ENCODE assay signal across 21 cellular contexts in the genomic region with DNA sequence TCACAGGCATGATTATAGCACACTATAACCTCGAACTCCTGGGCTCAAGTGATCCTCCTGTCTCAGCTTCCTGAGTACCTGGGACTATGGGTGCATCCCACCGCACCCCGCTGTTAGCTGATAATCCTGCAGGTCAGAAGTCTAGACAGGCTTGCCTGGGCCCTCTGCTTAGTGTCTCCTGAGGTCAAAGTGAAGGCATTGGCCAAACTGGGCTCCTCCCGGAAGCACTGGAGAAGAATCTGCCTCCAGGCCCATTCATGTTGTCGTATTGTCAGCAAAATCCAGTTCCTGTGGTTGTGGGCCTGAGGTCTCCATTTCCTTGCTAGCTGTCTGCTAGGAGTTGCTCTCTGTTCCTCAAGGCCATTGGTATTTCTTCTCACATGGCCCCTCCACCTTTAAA. TPM values are rescaled to one million over a fixed set of nuclear protein-coding genes. Genes with fewer than 3 reads are reported as not detected.
DNase-seq lines count a peak whose midpoint lies in the region; ATAC-seq and TF ChIP-seq lines count a peak whose summit lies in the region.
"Had no signal": no experiment of that assay in that cellular context is flagged by ENCODE, and none has a peak within 500 bp of the region (broad histone marks: within the 10 kb centered on the region; RNA-seq: fewer than 3 reads in every experiment).

No MANE protein-coding gene starts in this region.

- TF ChIP-seq CTCF in natural killer cell (IDR thresholded peaks at IDR 0.05) (no peak), right lobe of liver (IDR thresholded peaks at IDR 0.05) (no peak), CD14-positive monocyte (IDR thresholded peaks at IDR 0.05) (no peak)

- no peak overlapping the region for H4K8ac ChIP-seq in mesenchymal stem cell (ENCODE audit: low read length)

- H3K27ac ChIP-seq in right lobe of liver (no peak overlapping the region), mesenchymal stem cell (ENCODE audit: low read length, poor library complexity, severe bottlenecking) (no peak overlapping the region)
- H3K27ac ChIP-seq: thoracic aorta had no signal

- H3K9me3 ChIP-seq in right lobe of liver: no peaks in the 10 kb centered on the region
- H3K9me3 ChIP-seq in mesenchymal stem cell (ENCODE audit: control insufficient read depth, low read length): no peaks in the 10 kb centered on the region
- H3K9me3 ChIP-seq: thoracic aorta had no signal

- no peak overlapping the region for H3K23ac ChIP-seq in mesenchymal stem cell (ENCODE audit: low read length in 2 of 2)

- H3K4me2 ChIP-seq in mesenchymal stem cell (ENCODE audit: low read length, poor library complexity, severe bottlenecking): no peak overlapping the region

- H3K4me1 ChIP-seq in right lobe of liver (peaks cover 0 to 18% (median 1%) of the 10 kb centered on the region in 4 donors), mesenchymal stem cell (ENCODE audit: control insufficient read depth, insufficient read depth, low read depth, low read length) (peaks cover 9% of the 10 kb centered on the region)

- peaks cover 55 to 64% of the 10 kb centered on the region in 2 donors for H3K4me1 Mint-ChIP-seq in natural killer cell
- H3K4me1 Mint-ChIP-seq in natural killer cell treated with Interleukin-12 subunit alpha and Interleukin-12 subunit beta and Interleukin-15 and Interleukin-18, amount 100 ng/mL, for 72 hours (ENCODE audit: low read depth in 2 of 2): peaks cover 58 to 65% of the 10 kb centered on the region in 2 donors
- peaks cover 13% of the 10 kb centered on the region for H3K4me1 Mint-ChIP-seq in CD14-positive monocyte

- H3K9ac ChIP-seq in mesenchymal stem cell (ENCODE audit: low read length): no peak overlapping the region

- no peak overlapping the region for H2BK12ac ChIP-seq in mesenchymal stem cell (ENCODE audit: low read length in 2 of 2)

- H2BK120ac ChIP-seq in mesenchymal stem cell (ENCODE audit: low read depth, low read length): no peak overlapping the region

- no peak overlapping the region for H2BK5ac ChIP-seq in mesenchymal stem cell (ENCODE audit: low read depth, low read length, poor library complexity, severe bottlenecking)

- H2AFZ ChIP-seq in mesenchymal stem cell (ENCODE audit: low read depth, low read length): no peak overlapping the region

- H3K4ac ChIP-seq in mesenchymal stem cell (ENCODE audit: low read depth in 1 of 2, low read length in 2 of 2): no peak overlapping the region

- H3K4me3 Mint-ChIP-seq in natural killer cell: no peak overlapping the region
- H3K4me3 Mint-ChIP-seq in natural killer cell treated with Interleukin-12 subunit alpha and Interleukin-12 subunit beta and Interleukin-15 and Interleukin-18, amount 100 ng/mL, for 72 hours: no peak overlapping the region
- H3K4me3 Mint-ChIP-seq in CD14-positive monocyte: no peak overlapping the region
- H3K4me3 Mint-ChIP-seq: activated naive CD4-positive, alpha-beta T cell treated with anti-CD3 and anti-CD28 coated beads for 36 hours; activated T-cell treated with anti-CD3 and anti-CD28 coated beads, Interleukin-2, amount 50 U/mL, for 72 hours had no signal

- H3K36me3 ChIP-seq in right lobe of liver (peaks cover 5 to 30% (median 17%) of the 10 kb centered on the region in 4 donors), mesenchymal stem cell (ENCODE audit: control insufficient read depth in 1 of 2, insufficient read depth in 2 of 2, low read depth in 1 of 2, low read length in 2 of 2) (peaks cover 19 to 67% of the 10 kb centered on the region in 2 experiments)

- no peaks in the 10 kb centered on the region for H3K27me3 ChIP-seq in right lobe of liver
- no peaks in the 10 kb centered on the region for H3K27me3 ChIP-seq in mesenchymal stem cell (ENCODE audit: control insufficient read depth in 1 of 2, insufficient read depth in 1 of 2, low read length in 2 of 2)

- no peak overlapping the region for H3K14ac ChIP-seq in mesenchymal stem cell (ENCODE audit: low read length in 2 of 2)

- H3K27ac Mint-ChIP-seq in natural killer cell: peak overlapping the region; percentile 35 to 48
- H3K27ac Mint-ChIP-seq in natural killer cell treated with Interleukin-12 subunit alpha and Interleukin-12 subunit beta and Interleukin-15 and Interleukin-18, amount 100 ng/mL, for 72 hours: no peak overlapping the region
- H3K27ac Mint-ChIP-seq in CD14-positive monocyte: peak overlapping the region in 3 of 7 donors; percentile 52 to 74 (median 60)
- H3K27ac Mint-ChIP-seq: activated naive CD4-positive, alpha-beta T cell treated with anti-CD3 and anti-CD28 coated beads for 36 hours; activated T-cell treated with anti-CD3 and anti-CD28 coated beads, Interleukin-2, amount 50 U/mL, for 72 hours had no signal

- no peak for TF ChIP-seq POLR2A in right lobe of liver (IDR thresholded peaks at IDR 0.05)

- no peak overlapping the region for H3K4me3 ChIP-seq in right lobe of liver
- no peak overlapping the region for H3K4me3 ChIP-seq in mesenchymal stem cell (ENCODE audit: insufficient read depth in 1 of 2, low read depth in 1 of 2, low read length in 2 of 2)
- H3K4me3 ChIP-seq: thoracic aorta had no signal

- no peak for ATAC-seq in natural killer cell
- ATAC-seq in natural killer cell treated with Interleukin-12 subunit alpha and Interleukin-12 subunit beta and Interleukin-15 and Interleukin-18, amount 100 ng/mL, for 72 hours: no peak
- peak; percentile 45 to 72 (median 56) for ATAC-seq in right lobe of liver
- ATAC-seq: activated T-cell treated with anti-CD3 and anti-CD28 coated beads, Interleukin-2, amount 50 U/mL, for 72 hours had no signal

- H3K18ac ChIP-seq in mesenchymal stem cell (ENCODE audit: low read depth in 1 of 2, low read length in 2 of 2): no peak overlapping the region

- DNase-seq in natural killer cell: no peak
- DNase-seq in natural killer cell treated with Interleukin-12 subunit alpha and Interleukin-12 subunit beta and Interleukin-15 and Interleukin-18, amount 100 ng/mL, for 72 hours (ENCODE audit: low spot score): no peak
- DNase-seq in UCSD-AML1 (lab: John Stamatoyannopoulos, UW; ENCODE audit: unreplicated experiment): peak; percentile 46
- DNase-seq in right lobe of liver: no peak
- DNase-seq in NCI-H2107 (lab: John Stamatoyannopoulos, UW): no peak
- no peak for DNase-seq in mesenchymal stem cell
- DNase-seq in CD14-positive monocyte (ENCODE audit: low spot score): no peak
- DNase-seq: activated CD4-positive, alpha-beta T cell treated with anti-CD3 and anti-CD28 coated beads, Interleukin-2, amount 50 U/mL, for 48 hours; activated naive CD4-positive, alpha-beta T cell treated with anti-CD3 and anti-CD28 coated beads for 36 hours; activated T-cell treated with anti-CD3 and anti-CD28 coated beads, Interleukin-2, amount 50 U/mL, for 72 hours; amygdala; CD8-positive, alpha-beta memory T cell; DMS153; head of caudate nucleus; kidney glomerular epithelial cell; NCI-H2081 treated with DMSO at 0.1 percent for 48 hours; OCI-M1; stimulated activated CD4-positive, alpha-beta T cell treated with anti-CD3 and anti-CD28 coated beads, Interleukin-4, amount 100 ng/mL, for 1 hour; stimulated activated naive CD4-positive, alpha-beta T cell; T-helper 9 cell had no signal

- H2BK15ac ChIP-seq in mesenchymal stem cell (ENCODE audit: low read depth, poor library complexity, severe bottlenecking): no peak overlapping the region

- WGBS in right lobe of liver (ENCODE audit: insufficient coverage, low coverage, low lambda C conversion rate, missing lambda C conversion rate): 78% methylated on average over 3 of the region's 5 CpGs
- WGBS in mesenchymal stem cell: 99% methylated on average over 5 of the region's 5 CpGs

- H3K36me3 Mint-ChIP-seq in natural killer cell (peaks cover 6% of the 10 kb centered on the region), CD14-positive monocyte (peaks cover 64 to 83% of the 10 kb centered on the region in 2 donors)
- peaks cover 46% of the 10 kb centered on the region for H3K36me3 Mint-ChIP-seq in natural killer cell treated with Interleukin-12 subunit alpha and Interleukin-12 subunit beta and Interleukin-15 and Interleukin-18, amount 100 ng/mL, for 72 hours

- H3K9me3 Mint-ChIP-seq in natural killer cell: no peaks in the 10 kb centered on the region
- no peaks in the 10 kb centered on the region for H3K9me3 Mint-ChIP-seq in natural killer cell treated with Interleukin-12 subunit alpha and Interleukin-12 subunit beta and Interleukin-15 and Interleukin-18, amount 100 ng/mL, for 72 hours
- peaks cover 0 to 2% (median 0%) of the 10 kb centered on the region in 7 donors for H3K9me3 Mint-ChIP-seq in CD14-positive monocyte
- H3K9me3 Mint-ChIP-seq: activated naive CD4-positive, alpha-beta T cell treated with anti-CD3 and anti-CD28 coated beads for 36 hours; activated T-cell treated with anti-CD3 and anti-CD28 coated beads, Interleukin-2, amount 50 U/mL, for 72 hours; CD8-positive, alpha-beta memory T cell had no signal

- H3K79me1 ChIP-seq in mesenchymal stem cell (replicated peaks; ENCODE audit: low read length, poor library complexity, severe bottlenecking): peaks cover 9% of the 10 kb centered on the region

- no peak overlapping the region for H4K91ac ChIP-seq in mesenchymal stem cell (ENCODE audit: low read length)

- no peak overlapping the region for H2AK5ac ChIP-seq in mesenchymal stem cell (ENCODE audit: low read length, severe bottlenecking)

- H3K27me3 Mint-ChIP-seq in natural killer cell (ENCODE audit: low read depth in 2 of 2): no peaks in the 10 kb centered on the region
- no peaks in the 10 kb centered on the region for H3K27me3 Mint-ChIP-seq in natural killer cell treated with Interleukin-12 subunit alpha and Interleukin-12 subunit beta and Interleukin-15 and Interleukin-18, amount 100 ng/mL, for 72 hours
- H3K27me3 Mint-ChIP-seq in CD14-positive monocyte (ENCODE audit: low read depth in 3 of 3): no peaks in the 10 kb centered on the region
- H3K27me3 Mint-ChIP-seq: CD8-positive, alpha-beta memory T cell had no signal

- intact Hi-C loops in natural killer cell (cut with micrococcal nuclease) (no loop called here), right lobe of liver (cut with DNase I) (no loop called here), CD14-positive monocyte (cut with micrococcal nuclease) (no loop called here)

RNA-seq across cellular contexts. Expression of gene MROH8, which starts 6.3 kb away (rescaled TPM):
- total RNA-seq in natural killer cell (1 to 10 TPM; 1.7 to 3.2 (median 2.3) TPM), right lobe of liver (1 to 10 TPM; 1.1 to 5.2 (median 2.2) TPM)
- total RNA-seq in natural killer cell treated with Interleukin-12 subunit alpha and Interleukin-12 subunit beta and Interleukin-15 and Interleukin-18, amount 100 ng/mL, for 72 hours: 1 to 10 TPM in 1 of 2 donors, under 1 TPM in 1; 0.95 to 2.1 TPM
- polyA plus RNA-seq in mesenchymal stem cell (2013, experiment 1 of 2): 1.8 TPM
- polyA plus RNA-seq in mesenchymal stem cell (2013, experiment 2 of 2): 1.9 TPM
- polyA plus RNA-seq in CD14-positive monocyte: under 1 TPM; 0.08 to 0.52 TPM

RNA-seq across cellular contexts. Expression of gene RPN2, which starts 6.6 kb away (rescaled TPM):
- total RNA-seq in natural killer cell: 100 to 1,000 TPM; 124 to 136 (median 125) TPM
- 100 to 1,000 TPM; 211 to 259 TPM for total RNA-seq in natural killer cell treated with Interleukin-12 subunit alpha and Interleukin-12 subunit beta and Interleukin-15 and Interleukin-18, amount 100 ng/mL, for 72 hours
- 100 to 1,000 TPM in 5 of 6 experiments, 10 to 100 TPM in 1; 91.7 to 188 (median 148) TPM for total RNA-seq in right lobe of liver
- 426 TPM for polyA plus RNA-seq in mesenchymal stem cell (2013, experiment 1 of 2)
- polyA plus RNA-seq in mesenchymal stem cell (2013, experiment 2 of 2): 433 TPM
- 100 to 1,000 TPM; 199 to 215 TPM for polyA plus RNA-seq in CD14-positive monocyte

Comparison
In these comparisons a context has a peak if more than half of its experiments do, and no peak if none do; other contexts are left out.
1. H3K27ac Mint-ChIP-seq: peak in natural killer cell (2 of 2); none in natural killer cell treated with Interleukin-12 subunit alpha and Interleukin-12 subunit beta and Interleukin-15 and Interleukin-18, amount 100 ng/mL, for 72 hours (0 of 2).
2. ATAC-seq: peak in right lobe of liver (4 of 4); none in natural killer cell (0 of 3) and natural killer cell treated with Interleukin-12 subunit alpha and Interleukin-12 subunit beta and Interleukin-15 and Interleukin-18, amount 100 ng/mL, for 72 hours (0 of 2).